2 cellular contexts compared by ENCODE assay signal in genomic region chr3:46695177-46695961, GRCh38.
TF ChIP-seq lines count a peak whose summit lies in the region.

No MANE protein-coding gene starts in this region.

TF ChIP-seq in IMR-90, 13 proteins besides CTCF, POLR2A, EP300 and RAD21 (continued from another document):
- TF ChIP-seq BHLHE40 (IDR thresholded peaks at IDR 0.05; ENCODE audit: low read depth, low read length) (no peak), MXI1 (IDR thresholded peaks at IDR 0.05; ENCODE audit: borderline replicate concordance, low read depth, low read length) (no peak), USF2 (IDR thresholded peaks at IDR 0.05; ENCODE audit: low read depth, low read length) (no peak), FOS (IDR thresholded peaks at IDR 0.05; ENCODE audit: low read depth, low read length) (no peak), RCOR1 (IDR thresholded peaks at IDR 0.05; ENCODE audit: insufficient replicate concordance, low read length) (no peak), NFE2L2 (IDR thresholded peaks at IDR 0.05; ENCODE audit: low read depth, low read length) (no peak), CEBPB (IDR thresholded peaks at IDR 0.05; ENCODE audit: low read depth, low read length) (no peak), RFX5 (IDR thresholded peaks at IDR 0.05; ENCODE audit: low read depth, low read length) (no peak), CHD1 (IDR thresholded peaks at IDR 0.05; ENCODE audit: low read depth, low read length) (no peak), MAZ (IDR thresholded peaks at IDR 0.05; ENCODE audit: borderline replicate concordance, low read depth, low read length) (no peak), ELK1 (IDR thresholded peaks at IDR 0.05; ENCODE audit: borderline replicate concordance, low read depth, low read length) (no peak)
TF ChIP-seq in IMR-90: peak in this region for 0.

TF ChIP-seq in WTC11, 78 proteins besides CTCF, POLR2A, EP300 and RAD21 (continued from another document):
- TF ChIP-seq MAX (CRISPR knock-in tag; IDR thresholded peaks at IDR 0.05) = peak; percentile 26; the same call in 1 of the 2 replicates
- no peak for TF ChIP-seq ESRRA (CRISPR knock-in tag; IDR thresholded peaks at IDR 0.05; ENCODE audit: borderline replicate concordance)
- peak; percentile 83 for TF ChIP-seq ZNF423 (CRISPR knock-in tag; IDR thresholded peaks at IDR 0.05)
- no peak for TF ChIP-seq RORB (CRISPR knock-in tag; IDR thresholded peaks at IDR 0.05)
- no peak for TF ChIP-seq FOXJ3 (CRISPR knock-in tag; IDR thresholded peaks at IDR 0.05; ENCODE audit: borderline replicate concordance)
- TF ChIP-seq USF1 (CRISPR knock-in tag; IDR thresholded peaks at IDR 0.05) = no peak
- no peak for TF ChIP-seq ZNF671 (CRISPR knock-in tag; IDR thresholded peaks at IDR 0.05)
